8 cellular contexts compared by ENCODE assay signal in the genomic region with DNA sequence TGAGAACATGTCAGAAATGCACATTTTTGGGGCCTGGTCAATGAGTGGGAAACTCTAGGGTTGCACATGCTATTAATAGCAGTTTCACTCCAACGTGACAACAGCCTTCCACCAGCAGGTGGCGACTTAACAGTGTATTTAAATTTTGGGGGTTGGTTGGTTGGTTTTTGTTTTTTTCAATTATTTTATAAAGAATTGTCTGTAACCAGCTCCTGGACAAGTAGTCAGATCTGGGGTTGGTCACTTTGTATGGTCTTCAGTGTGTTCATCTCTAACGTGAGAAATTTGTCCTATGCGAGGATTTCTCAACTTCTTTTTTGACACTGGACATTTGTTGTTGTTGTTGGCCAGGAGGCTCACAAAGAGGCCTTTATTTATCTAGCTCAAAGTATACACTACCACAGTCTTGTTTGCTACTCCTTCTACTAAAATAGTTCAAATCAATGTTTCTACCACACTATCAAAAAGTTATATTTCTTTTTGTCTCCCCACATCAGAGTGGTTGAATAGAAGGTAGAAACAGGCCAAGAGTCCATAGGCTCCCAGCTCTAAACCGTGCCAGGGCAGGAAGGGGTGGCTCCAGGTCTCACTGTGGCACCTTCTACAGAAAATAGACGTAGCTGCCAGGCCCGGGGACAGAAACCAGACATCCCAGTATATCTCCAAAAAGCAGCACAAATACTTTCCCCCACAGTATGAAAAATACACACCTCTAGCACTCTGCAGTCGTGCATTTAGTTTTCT.
DNase-seq lines count a peak whose midpoint lies in the region; ATAC-seq, FAIRE-seq and TF ChIP-seq lines count a peak whose summit lies in the region.

No MANE protein-coding gene starts in this region.

- H3K4ac ChIP-seq in H1 (replicated peaks; ENCODE audit: insufficient read length, low read depth, low read length), result no peak overlapping the region

- no peak overlapping the region for H4K8ac ChIP-seq in H1 (ENCODE audit: extremely low read depth, insufficient read depth, low read length)

- H3K4me1 ChIP-seq in H1 (replicated peaks in 1 of 4; ENCODE audit: control insufficient read depth in 3 of 4, insufficient read depth in 4 of 4, low read length in 3 of 4), result no peaks in the 10 kb centered on the region
- no peaks in the 10 kb centered on the region for H3K4me1 ChIP-seq in mucosa of descending colon (ENCODE audit: low read depth)

- H4K91ac ChIP-seq in H1 (replicated peaks; ENCODE audit: insufficient read length, low read length), result no peak overlapping the region

- TF ChIP-seq CTCF in H1 (IDR thresholded peaks at IDR 0.05; ENCODE audit: control extremely low read depth in 1 of 3, insufficient read depth in 1 of 3, low read depth in 1 of 3, low read length in 3 of 3), result peak; percentile 9 to 70 (median 69)
- no peak for TF ChIP-seq CTCF in mucosa of descending colon (IDR thresholded peaks at IDR 0.05)

- H3K56ac ChIP-seq in H1 (replicated peaks; ENCODE audit: insufficient read length, low read depth, low read length), result no peak overlapping the region

- no peaks in the 10 kb centered on the region for H3K23me2 ChIP-seq in H1 (ENCODE audit: low read depth, low read length)

- H3K36me3 ChIP-seq in H1 (ENCODE audit: control insufficient read depth in 2 of 4, insufficient read depth in 4 of 4, low read length in 3 of 4), result no peaks in the 10 kb centered on the region
- no peaks in the 10 kb centered on the region for H3K36me3 ChIP-seq in mucosa of descending colon (ENCODE audit: low read depth)

- H2AFZ ChIP-seq in H1 (ENCODE audit: low read length), result no peak overlapping the region

- H3K4me3 ChIP-seq in H1 (ENCODE audit: extremely low read depth in 1 of 4, insufficient read depth in 2 of 4, low read depth in 3 of 4, low read length in 4 of 4) (no peak overlapping the region), mucosa of descending colon (no peak overlapping the region)

- H3K9ac ChIP-seq in H1 (replicated peaks in 1 of 4; ENCODE audit: extremely low read depth in 1 of 4, low read depth in 3 of 4, low read length in 3 of 4), result no peak overlapping the region

- no peak overlapping the region for H2BK15ac ChIP-seq in H1 (ENCODE audit: low read length)

- H2AK5ac ChIP-seq in H1 (ENCODE audit: low read depth, low read length), result no peak overlapping the region

- H3K79me2 ChIP-seq in H1 (ENCODE audit: control insufficient read depth in 1 of 2, insufficient read depth in 2 of 2, low read length in 2 of 2), result no peaks in the 10 kb centered on the region

- H3K23ac ChIP-seq in H1 (ENCODE audit: insufficient read length), result no peak overlapping the region

- H3K27ac Mint-ChIP-seq in stimulated activated effector memory CD8-positive, alpha-beta T cell treated with anti-CD3 and anti-CD28 coated beads, Interleukin-12 subunit alpha, Interleukin-12 subunit beta, amount 100 ng/mL, for 72 hours, result no peak overlapping the region

- DNase-seq in NCI-H526 (lab: John Stamatoyannopoulos, UW), result peak; percentile 8 to 72
- DNase-seq in NCI-H526 treated with DMSO at 0.1 percent for 48 hours (lab: John Stamatoyannopoulos, UW), result no peak
- peak; percentile 15 for DNase-seq in NCI-H226
- DNase-seq in activated CD8-positive, alpha-beta memory T cell treated with anti-CD3 and anti-CD28 coated beads for 1 hour (ENCODE audit: extremely low read depth in 1 of 2, low read depth in 1 of 2), result peak; percentile 19 to 51
- peak in 1 of 2 experiments; percentile 80 for DNase-seq in H1 (ENCODE audit: low read depth in 1 of 2, low spot score in 2 of 2)
- DNase-seq in mucosa of descending colon, result peak in 2 of 3 donors; percentile 65 to 90
- peak; percentile 29 to 72 for DNase-seq in stimulated activated effector memory CD8-positive, alpha-beta T cell treated with anti-CD3 and anti-CD28 coated beads, Interleukin-12 subunit alpha, Interleukin-12 subunit beta, amount 100 ng/mL, for 72 hours (ENCODE audit: low spot score in 2 of 2)

- peak; percentile 70 to 83 for TF ChIP-seq RAD21 in H1 (IDR thresholded peaks at IDR 0.05 in 1 of 2, conservative IDR thresholded peaks at IDR 0.05 in 1 of 2; ENCODE audit: low read depth in 2 of 2, low read length in 2 of 2)

- no peak overlapping the region for H2BK12ac ChIP-seq in H1 (ENCODE audit: low read depth, low read length)

- peak; percentile 50 for ATAC-seq in HG02759 (IDR thresholded peaks at IDR 0.05; ENCODE audit: unreplicated experiment)
- peak; percentile 72 for ATAC-seq in mucosa of descending colon
- ATAC-seq in stimulated activated effector memory CD8-positive, alpha-beta T cell treated with anti-CD3 and anti-CD28 coated beads, Interleukin-12 subunit alpha, Interleukin-12 subunit beta, amount 100 ng/mL, for 72 hours, result peak; percentile 46

- no peak overlapping the region for H3K4me3 Mint-ChIP-seq in stimulated activated effector memory CD8-positive, alpha-beta T cell treated with anti-CD3 and anti-CD28 coated beads, Interleukin-12 subunit alpha, Interleukin-12 subunit beta, amount 100 ng/mL, for 72 hours

- no peak overlapping the region for H2BK120ac ChIP-seq in H1 (replicated peaks; ENCODE audit: low read depth, low read length)

- no peak overlapping the region for H3K27ac ChIP-seq in H1 (ENCODE audit: low read depth, low read length)

- H3K4me2 ChIP-seq in H1 (ENCODE audit: insufficient read depth in 1 of 2, low read depth in 2 of 2, low read length in 2 of 2), result no peak overlapping the region

- FAIRE-seq in H1 (lab: Jason Lieb, UNC), result peak; percentile 76

- H3K9me3 ChIP-seq in H1 (ENCODE audit: insufficient read depth in 2 of 2, low read depth in 1 of 2, low read length in 1 of 2), result no peaks in the 10 kb centered on the region
- H3K9me3 ChIP-seq in mucosa of descending colon, result no peaks in the 10 kb centered on the region

- H3K27me3 ChIP-seq in H1 (replicated peaks in 1 of 4; ENCODE audit: control insufficient read depth in 3 of 4, extremely low read depth in 1 of 4, insufficient read depth in 3 of 4, low read length in 3 of 4), result no peaks in the 10 kb centered on the region

- no peaks in the 10 kb centered on the region for H4K20me1 ChIP-seq in H1 (replicated peaks in 1 of 2; ENCODE audit: control insufficient read depth in 1 of 2, insufficient read depth in 2 of 2, low read length in 2 of 2)

- TF ChIP-seq EP300 in H1 (IDR thresholded peaks at IDR 0.05; ENCODE audit: borderline replicate concordance in 1 of 2, low read depth in 2 of 2, low read length in 2 of 2), result no peak

- CTCF ChIA-PET in H1 (lab: Charles Lee; ENCODE audit: partially characterized antibody), result interaction anchor here (0.6 to 14.0 kb wide), 52 partner anchors 8 to 395 kb away, joined by 3 to 241 read pairs (median 4); a partner anchor contains a TSS

- no peak overlapping the region for H2BK20ac ChIP-seq in H1 (ENCODE audit: low read length)

- no peak overlapping the region for H2BK5ac ChIP-seq in H1 (ENCODE audit: low read depth, low read length)

- no peak overlapping the region for H4K5ac ChIP-seq in H1 (ENCODE audit: insufficient read length, low read depth, low read length)

- 58% methylated on average over 8 of the region's 8 CpGs; no CpG with 5 or more reads in 1 of the 2 experiments for WGBS in H1 (ENCODE audit: extremely low coverage in 1 of 2, insufficient coverage in 1 of 2, insufficient read length in 1 of 2, insufficient replicate concordance in 2 of 2, low coverage in 1 of 2, low lambda C conversion rate in 2 of 2, missing lambda C conversion rate in 1 of 2), 2 experiments

- POLR2A ChIA-PET in H1 (lab: Charles Lee; ENCODE audit: partially characterized antibody), result no interaction called here

- H3K36me3 Mint-ChIP-seq in stimulated activated effector memory CD8-positive, alpha-beta T cell treated with anti-CD3 and anti-CD28 coated beads, Interleukin-12 subunit alpha, Interleukin-12 subunit beta, amount 100 ng/mL, for 72 hours, result peaks cover 5% of the 10 kb centered on the region

- H3K18ac ChIP-seq in H1 (ENCODE audit: extremely low read depth, low read length), result no peak overlapping the region

- intact Hi-C loops in mucosa of descending colon (cut with DNase I, micrococcal nuclease), result loop anchor here (5.0 kb wide), 2 partner anchors 225 to 300 kb away; no protein-coding TSS in a partner anchor

- H3K4me1 Mint-ChIP-seq in stimulated activated effector memory CD8-positive, alpha-beta T cell treated with anti-CD3 and anti-CD28 coated beads, Interleukin-12 subunit alpha, Interleukin-12 subunit beta, amount 100 ng/mL, for 72 hours, result no peaks in the 10 kb centered on the region

- TF ChIP-seq POLR2A in H1 (IDR thresholded peaks at IDR 0.05; ENCODE audit: control extremely low read depth in 1 of 2, low read depth in 2 of 2, low read length in 2 of 2), result no peak

- H3K14ac ChIP-seq in H1 (ENCODE audit: insufficient read length), result no peak overlapping the region

- no peaks in the 10 kb centered on the region for H3K9me3 Mint-ChIP-seq in stimulated activated effector memory CD8-positive, alpha-beta T cell treated with anti-CD3 and anti-CD28 coated beads, Interleukin-12 subunit alpha, Interleukin-12 subunit beta, amount 100 ng/mL, for 72 hours

- H3K79me1 ChIP-seq in H1 (ENCODE audit: low read depth, low read length), result no peaks in the 10 kb centered on the region

TF ChIP-seq in H1, 55 proteins besides CTCF, POLR2A, EP300 and RAD21 (continues in another document):
- TF ChIP-seq CBX5 (IDR thresholded peaks at IDR 0.05; ENCODE audit: low read depth, low read length) (no peak), CHD2 (IDR thresholded peaks at IDR 0.05; ENCODE audit: low read length) (no peak), POLR2AphosphoS5 (IDR thresholded peaks at IDR 0.05; ENCODE audit: low read depth, low read length) (no peak), SP4 (IDR thresholded peaks at IDR 0.05; ENCODE audit: low read length) (no peak), ZNF274 (IDR thresholded peaks at IDR 0.05; ENCODE audit: borderline replicate concordance, extremely low read depth, low read length) (no peak), FOSL1 (IDR thresholded peaks at IDR 0.05; ENCODE audit: insufficient read depth, low read depth, low read length) (no peak)
- TF ChIP-seq, protein P1, sequence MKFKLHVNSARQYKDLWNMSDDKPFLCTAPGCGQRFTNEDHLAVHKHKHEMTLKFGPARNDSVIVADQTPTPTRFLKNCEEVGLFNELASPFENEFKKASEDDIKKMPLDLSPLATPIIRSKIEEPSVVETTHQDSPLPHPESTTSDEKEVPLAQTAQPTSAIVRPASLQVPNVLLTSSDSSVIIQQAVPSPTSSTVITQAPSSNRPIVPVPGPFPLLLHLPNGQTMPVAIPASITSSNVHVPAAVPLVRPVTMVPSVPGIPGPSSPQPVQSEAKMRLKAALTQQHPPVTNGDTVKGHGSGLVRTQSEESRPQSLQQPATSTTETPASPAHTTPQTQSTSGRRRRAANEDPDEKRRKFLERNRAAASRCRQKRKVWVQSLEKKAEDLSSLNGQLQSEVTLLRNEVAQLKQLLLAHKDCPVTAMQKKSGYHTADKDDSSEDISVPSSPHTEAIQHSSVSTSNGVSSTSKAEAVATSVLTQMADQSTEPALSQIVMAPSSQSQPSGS (IDR thresholded peaks at IDR 0.05; ENCODE audit: low read length), result no peak
- TF ChIP-seq, protein P2, sequence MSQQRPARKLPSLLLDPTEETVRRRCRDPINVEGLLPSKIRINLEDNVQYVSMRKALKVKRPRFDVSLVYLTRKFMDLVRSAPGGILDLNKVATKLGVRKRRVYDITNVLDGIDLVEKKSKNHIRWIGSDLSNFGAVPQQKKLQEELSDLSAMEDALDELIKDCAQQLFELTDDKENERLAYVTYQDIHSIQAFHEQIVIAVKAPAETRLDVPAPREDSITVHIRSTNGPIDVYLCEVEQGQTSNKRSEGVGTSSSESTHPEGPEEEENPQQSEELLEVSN (IDR thresholded peaks at IDR 0.05), result no peak
